8 cellular contexts compared by ENCODE assay signal in genomic region chr3:117997201-117998049, GRCh38.
DNase-seq lines count a peak whose midpoint lies in the region; ATAC-seq, FAIRE-seq and TF ChIP-seq lines count a peak whose summit lies in the region.

No MANE protein-coding gene starts in this region.

- H3K27me3 ChIP-seq in GM12878 (replicated peaks in 1 of 2; ENCODE audit: control insufficient read depth in 2 of 2, insufficient read depth in 2 of 2, low read length in 1 of 2), result no peaks in the 10 kb centered on the region; a peak in 1 of 4 replicates

- no peak for TF ChIP-seq EP300 in GM12878 (IDR thresholded peaks at IDR 0.05; ENCODE audit: borderline replicate concordance in 1 of 2, control insufficient read depth in 1 of 2, low read depth in 2 of 2, low read length in 2 of 2)

- H3K27ac Mint-ChIP-seq in HFFc6, result no peak overlapping the region

- TF ChIP-seq CTCF in HFFc6 (IDR thresholded peaks at IDR 0.05) (peak; percentile 86), GM12878 (IDR thresholded peaks at IDR 0.05 in 2 of 3, conservative IDR thresholded peaks at IDR 0.05 in 1 of 3; ENCODE audit: control insufficient read depth in 2 of 3, extremely low read depth in 1 of 3, insufficient read depth in 1 of 3, low read depth in 3 of 3, low read length in 3 of 3) (peak; percentile 78 to 93 (median 90))

- H3K9me3 ChIP-seq in GM12878 (replicated peaks; ENCODE audit: control insufficient read depth, insufficient read depth, low read length), result no peaks in the 10 kb centered on the region

- POLR2A ChIA-PET in GM12878 (lab: Charles Lee), result no interaction called here

- 27% methylated on average over 47 of the region's 48 CpGs for WGBS in GM12878 (ENCODE audit: insufficient coverage, insufficient replicate concordance, low lambda C conversion rate, missing lambda C conversion rate)

- H3K27ac ChIP-seq in GM12878 (ENCODE audit: control insufficient read depth, insufficient read depth), result no peak overlapping the region

- ATAC-seq in GM12878, result peak; percentile 100

- H3K79me2 ChIP-seq in GM12878 (ENCODE audit: control insufficient read depth, insufficient read depth, low read length), result no peaks in the 10 kb centered on the region

- H3K9ac ChIP-seq in GM12878 (ENCODE audit: control insufficient read depth, insufficient read depth, low read length), result no peak overlapping the region

- no peaks in the 10 kb centered on the region for H3K4me1 ChIP-seq in GM12878 (ENCODE audit: control insufficient read depth, insufficient read depth, low read length)

- DNase-seq in GM12891 (ENCODE audit: insufficient read length, low spot score) (peak; percentile 43), HFFc6 (peak; percentile 46), M059J (ENCODE audit: low read depth) (peak; percentile 68), RPMI8226 (peak; percentile 66), GM12878 (ENCODE audit: low read depth, low spot score) (peak; percentile 3), hippocampal formation (lab: John Stamatoyannopoulos, UW) (peak; percentile 82 to 88), putamen (ENCODE audit: low spot score) (peak; percentile 87), OCI-M2 (lab: John Stamatoyannopoulos, UW; ENCODE audit: unreplicated experiment) (no peak)

- peak overlapping the region; percentile 76 for H3K4me2 ChIP-seq in GM12878 (ENCODE audit: control insufficient read depth, insufficient read depth)

- in situ Hi-C loops in GM12878 (cut with MboI), result no loop called here

- FAIRE-seq in GM12891 (lab: Jason Lieb, UNC) (peak; percentile 75), GM12878 (lab: Jason Lieb, UNC) (peak; percentile 59)

- CTCF ChIA-PET in GM12878 (lab: Yijun Ruan, JAX), result interaction anchor here (0.5 to 1.7 kb wide), 15 partner anchors 9 to 1125 kb away, joined by 3 to 11 read pairs (median 4); no protein-coding TSS in a partner anchor

- SMC1A ChIA-PET in GM12878 (lab: Charles Lee; ENCODE audit: uncharacterized antibody, unreplicated experiment), result no interaction called here

- TF ChIP-seq POLR2A in GM12891 (IDR thresholded peaks at IDR 0.05; ENCODE audit: low read depth, low read length) (no peak), GM12878 (IDR thresholded peaks at IDR 0.05; ENCODE audit: low read depth, low read length) (no peak)

- peak; percentile 50 for TF ChIP-seq RAD21 in GM12878 (IDR thresholded peaks at IDR 0.05; ENCODE audit: insufficient read depth, low read depth, low read length)

- no peaks in the 10 kb centered on the region for H3K9me3 Mint-ChIP-seq in HFFc6

- H3K4me3 Mint-ChIP-seq in HFFc6, result no peak overlapping the region

- no peaks in the 10 kb centered on the region for H4K20me1 ChIP-seq in GM12878 (ENCODE audit: control insufficient read depth, insufficient read depth)

- H3K4me1 Mint-ChIP-seq in HFFc6 (ENCODE audit: low read depth), result no peaks in the 10 kb centered on the region

- no TSS peak for BruUV-seq in GM12878 (replicated peaks; lab: Mats Ljungman, UMichigan)

- H3K36me3 ChIP-seq in GM12878 (ENCODE audit: control insufficient read depth in 2 of 2, insufficient read depth in 2 of 2, low read length in 1 of 2), result no peaks in the 10 kb centered on the region

- H2AFZ ChIP-seq in GM12878 (ENCODE audit: control insufficient read depth, low read depth, low read length), result no peak overlapping the region

- intact Hi-C loops in GM12878 (cut with micrococcal nuclease; ENCODE audit: unreplicated experiment), result loop anchor here (2.0 to 5.0 kb wide), 3 partner anchors 631 to 1227 kb away; no protein-coding TSS in a partner anchor

- no peaks in the 10 kb centered on the region for H3K27me3 Mint-ChIP-seq in HFFc6 (ENCODE audit: insufficient read depth)

- RAD21 ChIA-PET in GM12878 (lab: Charles Lee; ENCODE audit: unreplicated experiment), result interaction anchor here (0.6 to 1.3 kb wide), 2 partner anchors 337 to 415 kb away, joined by 3 to 4 read pairs; no protein-coding TSS in a partner anchor

- no peak overlapping the region for H3K4me3 ChIP-seq in GM12878

- no peaks in the 10 kb centered on the region for H3K36me3 Mint-ChIP-seq in HFFc6 (ENCODE audit: low read depth)

TF ChIP-seq in GM12891, 5 proteins besides CTCF, POLR2A, EP300 and RAD21:
- TF ChIP-seq PAX5 (IDR thresholded peaks at IDR 0.05; ENCODE audit: insufficient read depth, low read length, severe bottlenecking) (no peak), POLR2AphosphoS5 (IDR thresholded peaks at IDR 0.05; ENCODE audit: low read depth, low read length) (no peak), TAF1 (IDR thresholded peaks at IDR 0.05; ENCODE audit: low read depth, low read length) (no peak), POU2F2 (IDR thresholded peaks at IDR 0.05; ENCODE audit: low read depth, low read length) (no peak), SPI1 (IDR thresholded peaks at IDR 0.05; ENCODE audit: low read depth, low read length) (no peak)
TF ChIP-seq in GM12891: peak in this region for 0.

TF ChIP-seq in GM12878, 131 proteins besides CTCF, POLR2A, EP300 and RAD21:
- TF ChIP-seq SMC3 (IDR thresholded peaks at IDR 0.05; ENCODE audit: borderline replicate concordance, low read length), result peak; percentile 66
- TF ChIP-seq RB1 (IDR thresholded peaks at IDR 0.05; ENCODE audit: borderline replicate concordance), result peak; percentile 25; the same call in 1 of the 2 replicates
- no peak for TF ChIP-seq DPF2 (IDR thresholded peaks at IDR 0.05)
- TF ChIP-seq ELK1 (IDR thresholded peaks at IDR 0.05; ENCODE audit: low read depth, low read length), result no peak
- no peak for TF ChIP-seq NR2C1 (IDR thresholded peaks at IDR 0.05)
- no peak for TF ChIP-seq NKRF (conservative IDR thresholded peaks at IDR 0.05)
- no peak for TF ChIP-seq SREBF2 (IDR thresholded peaks at IDR 0.05; ENCODE audit: low read length)
- TF ChIP-seq YY1 (IDR thresholded peaks at IDR 0.05; ENCODE audit: low read depth, low read length), result peak; percentile 37; the same call in 1 of the 2 replicates
